ENCODE assay signal across 26 cellular contexts in the genomic region with DNA sequence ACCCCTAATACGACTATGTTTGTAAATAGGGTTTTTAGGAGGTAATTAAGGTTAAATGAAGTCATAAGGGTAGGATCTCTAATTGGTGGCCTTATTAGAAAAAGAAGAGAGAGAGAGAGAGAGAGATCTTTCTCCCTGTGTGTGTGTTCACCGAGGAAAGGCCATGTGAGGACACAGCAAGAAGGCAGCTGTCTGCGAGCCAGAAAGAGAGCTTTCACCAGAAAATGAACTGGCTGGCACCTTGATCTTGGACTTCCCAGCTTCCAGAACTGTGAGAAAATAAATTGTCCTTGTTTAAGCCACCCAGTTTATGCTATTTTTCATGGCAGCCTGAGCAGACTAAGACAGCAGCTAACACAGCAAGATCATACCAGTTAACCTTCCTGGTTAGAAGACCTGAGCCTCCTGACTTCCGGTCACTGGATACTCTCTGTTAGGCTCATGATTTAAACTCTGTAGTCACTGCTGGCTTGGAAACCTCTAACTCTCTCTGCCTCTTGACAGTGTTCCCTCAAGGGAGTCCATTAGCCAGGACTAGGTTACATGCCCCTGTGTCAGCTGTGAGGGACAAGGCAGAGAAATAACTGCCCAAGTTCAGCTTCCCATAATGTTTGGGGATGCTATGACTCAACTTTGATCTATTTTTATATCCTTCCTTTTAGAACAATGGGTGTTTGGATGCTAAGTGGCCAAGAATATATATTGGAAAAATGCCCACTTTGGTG.
DNase-seq lines count a peak whose midpoint lies in the region; ATAC-seq, FAIRE-seq and TF ChIP-seq lines count a peak whose summit lies in the region.
"Had no signal": no experiment of that assay in that cellular context is flagged by ENCODE, and none has a peak within 500 bp of the region (broad histone marks: within the 10 kb centered on the region; RNA-seq: fewer than 3 reads in every experiment).

No MANE protein-coding gene starts in this region.

- H3K4me1 ChIP-seq in heart right ventricle: peaks cover 0 to 20% (median 14%) of the 10 kb centered on the region in 9 donors
- H3K4me1 ChIP-seq in endothelial cell of umbilical vein (ENCODE audit: control insufficient read depth, extremely low read depth, insufficient read depth, low read length): peaks cover 26% of the 10 kb centered on the region
- peaks cover 3% of the 10 kb centered on the region for H3K4me1 ChIP-seq in osteoblast (ENCODE audit: insufficient read depth, low read length)
- H3K4me1 ChIP-seq: A549, esophagus squamous epithelium had no signal

- TSS peak; percentile 83 for BruUV-seq in endothelial cell of umbilical vein (replicated peaks; lab: Mats Ljungman, UMichigan)

- H3K9me3 ChIP-seq in heart right ventricle: peaks cover 0 to 14% (median 0%) of the 10 kb centered on the region in 11 donors
- no peaks in the 10 kb centered on the region for H3K9me3 ChIP-seq in endothelial cell of umbilical vein (replicated peaks; ENCODE audit: control insufficient read depth, insufficient read depth, low read length)
- H3K9me3 ChIP-seq in osteoblast (ENCODE audit: low read depth, low read length): no peaks in the 10 kb centered on the region
- H3K9me3 ChIP-seq: A549, esophagus squamous epithelium, thyroid gland had no signal

- intact Hi-C loops in heart right ventricle (cut with DNase I): loop anchor here in 3 of 10 donors (5.0 to 10.0 kb wide), 2 partner anchors 152 to 360 kb away; no protein-coding TSS in a partner anchor
- intact Hi-C loops in cardiac septum (cut with DNase I): no loop called here
- intact Hi-C loops in endothelial cell of umbilical vein (cut with micrococcal nuclease): loop anchor here (1.0 to 10.0 kb wide), 5 partner anchors 12 to 440 kb away; a partner anchor contains a TSS

- peak; percentile 83 for FAIRE-seq in endothelial cell of umbilical vein (lab: Jason Lieb, UNC)
- FAIRE-seq: A549, GM12878, HTR-8/SVneo had no signal

- no peak overlapping the region for H3K9ac ChIP-seq in endothelial cell of umbilical vein (replicated peaks; ENCODE audit: extremely low read depth, insufficient read depth, low read length)

- H3K27me3 ChIP-seq in heart right ventricle (no peaks in the 10 kb centered on the region), endothelial cell of umbilical vein (ENCODE audit: control insufficient read depth in 2 of 2, insufficient read depth in 2 of 2, low read length in 2 of 2) (no peaks in the 10 kb centered on the region), osteoblast (ENCODE audit: insufficient read depth, low read length) (no peaks in the 10 kb centered on the region)
- H3K27me3 ChIP-seq: esophagus squamous epithelium, thyroid gland had no signal

- POLR2A ChIA-PET in endothelial cell of umbilical vein (lab: Charles Lee): interaction anchor here (1.2 kb wide), 1 partner anchor 77 kb away, joined by 3 read pairs; no protein-coding TSS in a partner anchor

- H3K4me2 ChIP-seq in endothelial cell of umbilical vein (ENCODE audit: insufficient read depth, low read length): peak overlapping the region; percentile 45
- H3K4me2 ChIP-seq in osteoblast (ENCODE audit: insufficient read depth, low read length): no peak overlapping the region
- H3K4me2 ChIP-seq: A549, PC-9 had no signal

- CTCF ChIA-PET in endothelial cell of umbilical vein (lab: Charles Lee): interaction anchor here (0.7 to 1.9 kb wide), 11 partner anchors 9 to 1153 kb away, joined by 3 to 9 read pairs (median 4); no protein-coding TSS in a partner anchor

- dilution Hi-C loops in endothelial cell of umbilical vein (cut with MboI; ENCODE audit: extremely low pct_ligation_motif_present, low sequenced_read_pairs): no loop called here

- H3K4me3 ChIP-seq in heart right ventricle: no peak overlapping the region
- no peak overlapping the region for H3K4me3 ChIP-seq in endothelial cell of umbilical vein (replicated peaks in 1 of 3; ENCODE audit: insufficient read depth in 1 of 3, low read depth in 1 of 3, low read length in 3 of 3)
- no peak overlapping the region for H3K4me3 ChIP-seq in osteoblast (ENCODE audit: insufficient read depth, low read length)
- H3K4me3 ChIP-seq: A549, esophagus squamous epithelium, GM12878, PC-9, thyroid gland had no signal

- TF ChIP-seq POLR2A in endothelial cell of umbilical vein (IDR thresholded peaks at IDR 0.05; ENCODE audit: low read depth, low read length): no peak

- DNase-seq in heart right ventricle (no peak), cardiac septum (ENCODE audit: low spot score) (no peak), endothelial cell of umbilical vein (ENCODE audit: low read depth, low spot score) (peak; percentile 94), osteoblast (ENCODE audit: insufficient read length, low spot score, missing footprints) (peak; percentile 53), NCI-H1694 (lab: John Stamatoyannopoulos, UW) (no peak), T1000 (lab: John Stamatoyannopoulos, UW) (no peak), Kasumi-1 (lab: John Stamatoyannopoulos, UW) (no peak)
- DNase-seq: activated CD4-positive, alpha-beta T cell treated with anti-CD3 and anti-CD28 coated beads for 4 hours; DMS79 treated with DMSO at 0.1 percent for 48 hours; esophagus squamous epithelium; glutamatergic neuron; H9; NCI-H1092 treated with DMSO at 0.1 percent for 48 hours; NCI-H2029; NCI-H345; NCI-H82; PC-9; posterior cingulate gyrus; T-helper 17 cell; thyroid gland had no signal

- ATAC-seq in heart right ventricle (peak in 5 of 8 donors; percentile 51 to 70 (median 61)), HG02642 (IDR thresholded peaks at IDR 0.05; ENCODE audit: poor library complexity, unreplicated experiment) (no peak)
- ATAC-seq: A549; activated naive CD4-positive, alpha-beta T cell treated with anti-CD3 and anti-CD28 coated beads, Interleukin-2, amount 50 U/mL, for 72 hours; stimulated activated memory B cell treated with anti-CD40 and anti-IgM and Interleukin-4, amounts not matched to agents 10 μg/mL and 1 μg/mL and 100 μg/mL, for 72 hours; T-helper 17 cell had no signal

- 68 to 78% methylated on average over 4 of the region's 4 CpGs for WGBS in heart right ventricle, 2 donors

- H4K20me1 ChIP-seq in endothelial cell of umbilical vein (replicated peaks; ENCODE audit: control insufficient read depth, extremely low read depth, insufficient read depth, low read length) (no peaks in the 10 kb centered on the region), osteoblast (ENCODE audit: insufficient read depth, low read length) (no peaks in the 10 kb centered on the region)

- H3K27ac ChIP-seq in heart right ventricle (peak overlapping the region in 4 of 10 donors; percentile 14 to 66 (median 38)), endothelial cell of umbilical vein (ENCODE audit: insufficient read depth, low read depth, low read length) (peak overlapping the region; percentile 74), osteoblast (ENCODE audit: low read depth, low read length) (no peak overlapping the region)
- H3K27ac ChIP-seq: A549, esophagus squamous epithelium, PC-9, thyroid gland had no signal

- peak overlapping the region; percentile 10 for H2AFZ ChIP-seq in endothelial cell of umbilical vein (ENCODE audit: low read depth, low read length)
- H2AFZ ChIP-seq in osteoblast (ENCODE audit: low read length): peak overlapping the region; percentile 6
- H2AFZ ChIP-seq: PC-9 had no signal

- TF ChIP-seq CTCF in heart right ventricle (IDR thresholded peaks at IDR 0.05) (no peak), endothelial cell of umbilical vein (IDR thresholded peaks at IDR 0.05; ENCODE audit: extremely low read depth in 1 of 2, insufficient read depth in 1 of 2, low read depth in 1 of 2, low read length in 2 of 2) (no peak), osteoblast (IDR thresholded peaks at IDR 0.05; ENCODE audit: extremely low read depth, low read depth, low read length) (no peak)

- H3K79me2 ChIP-seq in endothelial cell of umbilical vein (ENCODE audit: control insufficient read depth, insufficient read depth, low read length) (no peaks in the 10 kb centered on the region), osteoblast (ENCODE audit: insufficient read depth, low read length) (no peaks in the 10 kb centered on the region)

- no peaks in the 10 kb centered on the region for H3K9me1 ChIP-seq in endothelial cell of umbilical vein (replicated peaks; ENCODE audit: control insufficient read depth, extremely low read depth, insufficient read depth, low read length)

- H3K36me3 ChIP-seq in heart right ventricle: peaks cover 0 to 16% (median 0%) of the 10 kb centered on the region in 9 donors
- H3K36me3 ChIP-seq in endothelial cell of umbilical vein (ENCODE audit: control insufficient read depth in 2 of 2, extremely low read depth in 1 of 2, insufficient read depth in 2 of 2, low read length in 2 of 2): no peaks in the 10 kb centered on the region
- H3K36me3 ChIP-seq in osteoblast (ENCODE audit: insufficient read depth, low read length): no peaks in the 10 kb centered on the region
- H3K36me3 ChIP-seq: esophagus squamous epithelium, thyroid gland had no signal

TF ChIP-seq in endothelial cell of umbilical vein, 7 proteins besides CTCF, POLR2A, EP300 and RAD21:
- no peak for TF ChIP-seq GATA2 (IDR thresholded peaks at IDR 0.05; ENCODE audit: insufficient read depth, insufficient read length, low read depth, low read length)
- TF ChIP-seq FOS (IDR thresholded peaks at IDR 0.05; ENCODE audit: borderline replicate concordance, insufficient read depth, low read length): peak; percentile 48
- no peak for TF ChIP-seq EZH2 (IDR thresholded peaks at IDR 0.05; ENCODE audit: borderline replicate concordance, low read depth, low read length, severe bottlenecking)
- peak; percentile 83 for TF ChIP-seq JUN (IDR thresholded peaks at IDR 0.05; ENCODE audit: borderline replicate concordance, insufficient read depth, insufficient read length, low read depth)
- no peak for TF ChIP-seq MYC (IDR thresholded peaks at IDR 0.05; ENCODE audit: low read depth, low read length)
- TF ChIP-seq POLR2AphosphoS5 (IDR thresholded peaks at IDR 0.05; ENCODE audit: insufficient read depth, low read depth, low read length): no peak
- TF ChIP-seq, protein P1, sequence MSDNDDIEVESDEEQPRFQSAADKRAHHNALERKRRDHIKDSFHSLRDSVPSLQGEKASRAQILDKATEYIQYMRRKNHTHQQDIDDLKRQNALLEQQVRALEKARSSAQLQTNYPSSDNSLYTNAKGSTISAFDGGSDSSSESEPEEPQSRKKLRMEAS (IDR thresholded peaks at IDR 0.05; ENCODE audit: insufficient read depth, insufficient read length): no peak

Comparison
In these comparisons a context has a peak if more than half of its experiments do, and no peak if none do; other contexts are left out.
1. DNase-seq: peak in endothelial cell of umbilical vein (single experiment) and osteoblast (single experiment); none in heart right ventricle (0 of 2), cardiac septum (single experiment), NCI-H1694 (single experiment), T1000 (single experiment) and Kasumi-1 (0 of 2).